2 cellular contexts compared by ENCODE assay signal in the genomic region with DNA sequence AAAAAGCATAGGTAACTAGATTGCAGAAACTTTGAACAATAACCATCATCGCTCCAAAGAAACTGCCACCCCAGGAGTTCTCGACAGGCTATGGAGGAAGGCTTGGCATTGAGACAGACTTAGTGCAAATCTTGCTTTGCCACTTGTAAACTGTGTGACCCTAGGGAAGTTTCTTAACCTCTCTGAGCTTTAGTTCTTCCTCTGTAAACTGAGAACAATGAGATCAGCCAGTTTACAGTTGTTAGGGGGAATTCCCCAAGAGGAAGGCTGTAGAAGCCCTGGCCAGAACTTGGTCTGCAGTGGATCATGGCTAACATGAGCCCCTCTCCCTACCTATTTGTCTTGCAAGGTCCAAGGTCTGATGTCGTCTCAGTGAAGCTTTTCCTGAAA.
A peak's percentile ranks its signal among the peaks of the same experiment; 100 is the strongest.
TF ChIP-seq lines count a peak whose summit lies in the region.

No MANE protein-coding gene starts in this region.

TF ChIP-seq in A549, 52 proteins besides CTCF, POLR2A, EP300 and RAD21:
- TF ChIP-seq PHF8 (IDR thresholded peaks at IDR 0.05; ENCODE audit: borderline replicate concordance, low read depth) = no peak
- TF ChIP-seq ZFP36 (IDR thresholded peaks at IDR 0.05; ENCODE audit: borderline replicate concordance, partially characterized antibody) = peak; percentile 38

TF ChIP-seq in H1, 55 proteins besides CTCF, POLR2A, EP300 and RAD21:
- TF ChIP-seq KDM4A (IDR thresholded peaks at IDR 0.05; ENCODE audit: low read depth, low read length, severe bottlenecking) = no peak
- TF ChIP-seq TBP (IDR thresholded peaks at IDR 0.05; ENCODE audit: low read depth, low read length) = no peak
- TF ChIP-seq KDM5A (IDR thresholded peaks at IDR 0.05; ENCODE audit: low read length) = no peak
- no peak for TF ChIP-seq RNF2 (IDR thresholded peaks at IDR 0.05; ENCODE audit: borderline replicate concordance, low read depth, low read length, missing control alignments, poor library complexity, severe bottlenecking)
- no peak for TF ChIP-seq NANOG (IDR thresholded peaks at IDR 0.05; ENCODE audit: insufficient read depth, low read depth, low read length, poor library complexity, severe bottlenecking)
- no peak for TF ChIP-seq EGR1 (IDR thresholded peaks at IDR 0.05; ENCODE audit: borderline replicate concordance, low read depth, low read length)
- peak; percentile 29; the same call in 1 of the 2 replicates for TF ChIP-seq KDM1A (IDR thresholded peaks at IDR 0.05; ENCODE audit: borderline replicate concordance, low read length)
- no peak for TF ChIP-seq HDAC2 (IDR thresholded peaks at IDR 0.05; ENCODE audit: borderline replicate concordance in 1 of 2, low read depth in 2 of 2, low read length in 2 of 2)
